Comparison of ENCODE assay signal across 8 cellular contexts in genomic region chr1:53838654-53838974, GRCh38. TPM values are rescaled to one million over a fixed set of nuclear protein-coding genes. Genes with fewer than 3 reads are reported as not detected.
A peak's percentile ranks its signal among the peaks of the same experiment; 100 is the strongest.
DNase-seq lines count a peak whose midpoint lies in the region; ATAC-seq and TF ChIP-seq lines count a peak whose summit lies in the region.

No MANE protein-coding gene starts in this region.

- no peak for ATAC-seq in naive thymus-derived CD4-positive, alpha-beta T cell
- ATAC-seq in GM18502 (IDR thresholded peaks at IDR 0.05; ENCODE audit: poor library complexity, unreplicated experiment) = no peak
- ATAC-seq in HG03520 (IDR thresholded peaks at IDR 0.05; ENCODE audit: unreplicated experiment) = no peak

- TF ChIP-seq CTCF in AG04450 (IDR thresholded peaks at IDR 0.05; ENCODE audit: low read depth, low read length) = no peak
- TF ChIP-seq CTCF in chondrocyte (IDR thresholded peaks at IDR 0.05) = no peak

- peak overlapping the region; percentile 95 for H3K4me3 ChIP-seq in AG04450 (ENCODE audit: low read depth, low read length)
- H3K4me3 ChIP-seq in Jurkat, Clone E6-1 (ENCODE audit: low read length) = peak overlapping the region; percentile 94
- peak overlapping the region; percentile 92 for H3K4me3 ChIP-seq in naive thymus-derived CD4-positive, alpha-beta T cell (ENCODE audit: low read length)

- CTCF ChIA-PET in AG04450 (lab: Charles Lee) = interaction anchor here (1.4 to 1.8 kb wide), 2 partner anchors 107 to 353 kb away, joined by 3 to 6 read pairs; partner anchors contain the start of gene IFT25
- CTCF ChIA-PET in naive thymus-derived CD4-positive, alpha-beta T cell (lab: Charles Lee) = interaction anchor here (0.7 kb wide), 1 partner anchor 1327 kb away, joined by 3 read pairs; no protein-coding TSS in a partner anchor

- no peak overlapping the region for H3K27ac Mint-ChIP-seq in chondrocyte (ENCODE audit: unreplicated experiment)
- peak overlapping the region; percentile 96 to 99 (median 98) for H3K27ac Mint-ChIP-seq in naive thymus-derived CD4-positive, alpha-beta T cell

- H3K4me1 ChIP-seq in naive thymus-derived CD4-positive, alpha-beta T cell (ENCODE audit: control insufficient read depth in 2 of 2, insufficient read depth in 2 of 2, low read length in 2 of 2) = no peaks in the 10 kb centered on the region

- H3K27me3 Mint-ChIP-seq in chondrocyte (ENCODE audit: low read depth) = no peaks in the 10 kb centered on the region
- no peaks in the 10 kb centered on the region for H3K27me3 Mint-ChIP-seq in naive thymus-derived CD4-positive, alpha-beta T cell

- H3K9me3 ChIP-seq in AG04450 (ENCODE audit: control insufficient read depth, insufficient read depth, low read length) = peaks cover 8% of the 10 kb centered on the region
- no peaks in the 10 kb centered on the region for H3K9me3 ChIP-seq in naive thymus-derived CD4-positive, alpha-beta T cell (ENCODE audit: control insufficient read depth in 2 of 3, low read length in 3 of 3)

- POLR2A ChIA-PET in AG04450 (lab: Yijun Ruan, JAX) = no interaction called here
- POLR2A ChIA-PET in naive thymus-derived CD4-positive, alpha-beta T cell (lab: Charles Lee) = interaction anchor here (1.3 kb wide), 1 partner anchor 216 kb away, joined by 4 read pairs; no protein-coding TSS in a partner anchor

- DNase-seq in AG04450 (ENCODE audit: low read depth, low spot score) (no peak), chondrocyte (ENCODE audit: low spot score) (no peak), NCI-H128 (lab: John Stamatoyannopoulos, UW; ENCODE audit: unreplicated experiment) (no peak)
- no peak for DNase-seq in Jurkat, Clone E6-1 (ENCODE audit: low read depth, low spot score)
- no peak for DNase-seq in naive thymus-derived CD4-positive, alpha-beta T cell
- DNase-seq in effector CD4-positive, alpha-beta T cell = no peak

- no peak overlapping the region for H3K27ac ChIP-seq in AG04450 (ENCODE audit: low read depth, low read length)
- peak overlapping the region; percentile 95 for H3K27ac ChIP-seq in naive thymus-derived CD4-positive, alpha-beta T cell (ENCODE audit: low read depth, low read length)

- intact Hi-C loops in naive thymus-derived CD4-positive, alpha-beta T cell (cut with micrococcal nuclease) = loop anchor here (1.0 to 10.0 kb wide), 22 partner anchors 51 to 1959 kb away; partner anchors contain the start of genes CPT2 (in 2 of the 2), CYB5RL (in 2 of the 2), LRP8 (in 2 of the 2) and LRRC42 (in 2 of the 2)

- H3K36me3 ChIP-seq in naive thymus-derived CD4-positive, alpha-beta T cell (ENCODE audit: control insufficient read depth in 2 of 3, insufficient read depth in 3 of 3, low read length in 3 of 3) = peaks cover 0 to 9% (median 0%) of the 10 kb centered on the region in 3 experiments

- peak overlapping the region; percentile 97 for H3K4me3 Mint-ChIP-seq in chondrocyte (ENCODE audit: unreplicated experiment)
- peak overlapping the region; percentile 96 to 100 (median 99) for H3K4me3 Mint-ChIP-seq in naive thymus-derived CD4-positive, alpha-beta T cell

- H3K4me1 Mint-ChIP-seq in chondrocyte (ENCODE audit: low read depth) = peaks cover 28% of the 10 kb centered on the region
- H3K4me1 Mint-ChIP-seq in naive thymus-derived CD4-positive, alpha-beta T cell = peaks cover 10 to 37% (median 30%) of the 10 kb centered on the region in 7 donors

- H3K27me3 ChIP-seq in AG04450 (ENCODE audit: control insufficient read depth, insufficient read depth, low read length) = no peaks in the 10 kb centered on the region
- no peaks in the 10 kb centered on the region for H3K27me3 ChIP-seq in naive thymus-derived CD4-positive, alpha-beta T cell (ENCODE audit: control insufficient read depth in 2 of 2, insufficient read depth in 2 of 2, low read length in 2 of 2)

- peaks cover 13% of the 10 kb centered on the region for H3K9me3 Mint-ChIP-seq in chondrocyte (ENCODE audit: low read depth)
- H3K9me3 Mint-ChIP-seq in naive thymus-derived CD4-positive, alpha-beta T cell = peaks cover 0 to 15% (median 4%) of the 10 kb centered on the region in 11 donors

- peaks cover 2% of the 10 kb centered on the region for H3K36me3 Mint-ChIP-seq in chondrocyte (ENCODE audit: low read depth)
- peaks cover 0 to 6% (median 4%) of the 10 kb centered on the region in 5 donors for H3K36me3 Mint-ChIP-seq in naive thymus-derived CD4-positive, alpha-beta T cell

RNA-seq across cellular contexts. Expression of gene NDC1, which starts 0.5 kb away (rescaled TPM):
- 13.1 and 19.0 TPM in 2 replicates for polyA plus RNA-seq in AG04450 (2011; rRNA removed)
- polyA minus RNA-seq in AG04450 (2011; rRNA and poly(A)+ RNA removed) = 24.9 and 39.6 TPM in 2 replicates
- polyA plus RNA-seq in Jurkat, Clone E6-1 (2012; ENCODE audit: insufficient read depth, insufficient read length) = 26.4 TPM
- total RNA-seq in chondrocyte = 7.0 to 9.7 TPM (median 8.6 TPM) in 3 replicates
- total RNA-seq in naive thymus-derived CD4-positive, alpha-beta T cell = 10 to 100 TPM in 3 of 5 experiments, 1 to 10 TPM in 2; 6.9 to 20.2 (median 13.2) TPM
- 10 to 100 TPM in 1 of 2 donors, 1 to 10 TPM in 1; 9.7 to 10.8 TPM for polyA plus RNA-seq in naive thymus-derived CD4-positive, alpha-beta T cell

RNA-seq across cellular contexts. Expression of gene YIPF1, which starts 51.0 kb away (rescaled TPM):
- polyA plus RNA-seq in AG04450 (2011; rRNA removed) = 48.5 and 52.4 TPM in 2 replicates
- polyA minus RNA-seq in AG04450 (2011; rRNA and poly(A)+ RNA removed) = 29.8 and 30.9 TPM in 2 replicates
- 26.5 TPM for polyA plus RNA-seq in Jurkat, Clone E6-1 (2012; ENCODE audit: insufficient read depth, insufficient read length)
- total RNA-seq in chondrocyte = 17.2 to 18.4 TPM (median 18.1 TPM) in 3 replicates
- 10 to 100 TPM; 10.5 to 18.0 (median 16.3) TPM for total RNA-seq in naive thymus-derived CD4-positive, alpha-beta T cell
- polyA plus RNA-seq in naive thymus-derived CD4-positive, alpha-beta T cell = 10 to 100 TPM; 20.6 to 27.4 TPM

RNA-seq across cellular contexts. Expression of gene DIO1, which starts 55.4 kb away (rescaled TPM):
- not detected in 2 replicates for polyA plus RNA-seq in AG04450 (2011; rRNA removed)
- not detected in 2 replicates for polyA minus RNA-seq in AG04450 (2011; rRNA and poly(A)+ RNA removed)
- not detected for polyA plus RNA-seq in Jurkat, Clone E6-1 (2012; ENCODE audit: insufficient read depth, insufficient read length)
- total RNA-seq in chondrocyte = not detected in 3 replicates
- total RNA-seq in naive thymus-derived CD4-positive, alpha-beta T cell = not detected
- not detected for polyA plus RNA-seq in naive thymus-derived CD4-positive, alpha-beta T cell
